In the genomic region with DNA sequence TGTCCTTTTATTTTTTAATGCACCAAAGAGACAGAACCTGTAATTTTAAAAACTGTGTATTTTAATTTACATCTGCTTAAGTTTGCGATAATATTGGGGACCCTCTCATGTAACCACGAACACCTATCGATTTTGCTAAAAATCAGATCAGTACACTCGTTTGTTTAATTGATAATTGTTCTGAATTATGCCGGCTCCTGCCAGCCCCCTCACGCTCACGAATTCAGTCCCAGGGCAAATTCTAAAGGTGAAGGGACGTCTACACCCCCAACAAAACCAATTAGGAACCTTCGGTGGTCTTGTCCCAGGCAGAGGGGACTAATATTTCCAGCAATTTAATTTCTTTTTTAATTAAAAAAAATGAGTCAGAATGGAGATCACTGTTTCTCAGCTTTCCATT, we compare ENCODE assay signal across 11 cellular contexts. TPM values are rescaled to one million over a fixed set of nuclear protein-coding genes. Genes with fewer than 3 reads are reported as not detected.
DNase-seq lines count a peak whose midpoint lies in the region; ATAC-seq and TF ChIP-seq lines count a peak whose summit lies in the region.
"Had no signal": no experiment of that assay in that cellular context is flagged by ENCODE, and none has a peak within 500 bp of the region (broad histone marks: within the 10 kb centered on the region; RNA-seq: fewer than 3 reads in every experiment).

No MANE protein-coding gene starts in this region.

- H3K27me3 ChIP-seq in GM23248 (replicated peaks; ENCODE audit: insufficient read depth) = no peaks in the 10 kb centered on the region
- peaks cover 15 to 38% of the 10 kb centered on the region in 2 donors for H3K27me3 ChIP-seq in uterus
- H3K27me3 ChIP-seq: Peyer's patch had no signal

- CTCF ChIA-PET in activated CD8-positive, alpha-beta T cell treated with anti-CD3 and anti-CD28 coated beads, Interleukin-2, amount 10 ng/mL, durations not matched to agents 7 days and 5 days (lab: Charles Lee) = no interaction called here

- H3K4me1 ChIP-seq in GM23248 (ENCODE audit: insufficient read depth) (peaks cover 17% of the 10 kb centered on the region; the same call in 1 of the 2 replicates), uterus (peaks cover 0 to 59% of the 10 kb centered on the region in 2 donors)

- no peak for TF ChIP-seq POLR2A in uterus (IDR thresholded peaks at IDR 0.05)

- H3K36me3 Mint-ChIP-seq in osteocyte (ENCODE audit: unreplicated experiment) = peaks cover 5% of the 10 kb centered on the region
- H3K36me3 Mint-ChIP-seq in activated CD8-positive, alpha-beta T cell treated with anti-CD3 and anti-CD28 coated beads, Interleukin-2, amount 10 ng/mL, durations not matched to agents 7 days and 5 days (ENCODE audit: low read depth) = no peaks in the 10 kb centered on the region

- H3K4me1 Mint-ChIP-seq in osteocyte (ENCODE audit: unreplicated experiment) = peaks cover 39% of the 10 kb centered on the region
- H3K4me1 Mint-ChIP-seq in activated CD8-positive, alpha-beta T cell treated with anti-CD3 and anti-CD28 coated beads, Interleukin-2, amount 10 ng/mL, durations not matched to agents 7 days and 5 days (ENCODE audit: low read depth) = peaks cover 22% of the 10 kb centered on the region

- peak overlapping the region; percentile 66 for H3K27ac Mint-ChIP-seq in osteocyte (ENCODE audit: unreplicated experiment)
- no peak overlapping the region for H3K27ac Mint-ChIP-seq in activated CD8-positive, alpha-beta T cell treated with anti-CD3 and anti-CD28 coated beads, Interleukin-2, amount 10 ng/mL, durations not matched to agents 7 days and 5 days

- H3K4me2 ChIP-seq in GM23248 (ENCODE audit: unreplicated experiment) = peak overlapping the region; percentile 100

- H3K36me3 ChIP-seq in GM23248 (ENCODE audit: low read depth) (peaks cover 6% of the 10 kb centered on the region; the same call in 1 of the 2 replicates), uterus (no peaks in the 10 kb centered on the region)
- H3K36me3 ChIP-seq: Peyer's patch had no signal

- H2AFZ ChIP-seq in GM23248 = peak overlapping the region; percentile 68

- TF ChIP-seq CTCF in VCaP (conservative IDR thresholded peaks at IDR 0.05) (no peak), fibroblast of pulmonary artery (IDR thresholded peaks at IDR 0.05; ENCODE audit: low read length, missing control alignments) (no peak), osteocyte (IDR thresholded peaks at IDR 0.05) (no peak), uterus (IDR thresholded peaks at IDR 0.05) (no peak)

- H4K20me1 ChIP-seq in GM23248 (ENCODE audit: insufficient read depth) = no peaks in the 10 kb centered on the region

- no peaks in the 10 kb centered on the region for H3K9me2 ChIP-seq in GM23248 (ENCODE audit: insufficient read depth)

- peaks cover 53% of the 10 kb centered on the region for H3K79me2 ChIP-seq in GM23248 (ENCODE audit: insufficient read depth)

- POLR2A ChIA-PET in activated CD8-positive, alpha-beta T cell treated with anti-CD3 and anti-CD28 coated beads, Interleukin-2, amount 10 ng/mL, durations not matched to agents 7 days and 5 days (lab: Charles Lee) = no interaction called here

- no peaks in the 10 kb centered on the region for H3K9me3 Mint-ChIP-seq in osteocyte (ENCODE audit: unreplicated experiment)
- H3K9me3 Mint-ChIP-seq in activated CD8-positive, alpha-beta T cell treated with anti-CD3 and anti-CD28 coated beads, Interleukin-2, amount 10 ng/mL, durations not matched to agents 7 days and 5 days (ENCODE audit: insufficient read depth) = no peaks in the 10 kb centered on the region

- no peaks in the 10 kb centered on the region for H3K27me3 Mint-ChIP-seq in osteocyte (ENCODE audit: unreplicated experiment)
- peaks cover 49% of the 10 kb centered on the region for H3K27me3 Mint-ChIP-seq in activated CD8-positive, alpha-beta T cell treated with anti-CD3 and anti-CD28 coated beads, Interleukin-2, amount 10 ng/mL, durations not matched to agents 7 days and 5 days (ENCODE audit: low read depth)

- H3F3A ChIP-seq in GM23248 (ENCODE audit: insufficient read depth) = peaks cover 14% of the 10 kb centered on the region; the same call in 1 of the 2 replicates

- no peak for ATAC-seq in activated CD8-positive, alpha-beta T cell treated with anti-CD3 and anti-CD28 coated beads, Interleukin-2, amount 10 ng/mL, durations not matched to agents 7 days and 5 days
- ATAC-seq in GM19455 (IDR thresholded peaks at IDR 0.05; ENCODE audit: unreplicated experiment) (no peak), HG03520 (IDR thresholded peaks at IDR 0.05; ENCODE audit: unreplicated experiment) (no peak)
- ATAC-seq: stimulated activated naive CD8-positive, alpha-beta T cell treated with anti-CD3 and anti-CD28 coated beads, Interleukin-15, Interleukin-2, amounts not matched to agents 100 U/mL and 50 U/mL, for 24 hours had no signal

- H3K4me3 ChIP-seq in GM23248 (peak overlapping the region; percentile 85), fibroblast of pulmonary artery (replicated peaks; ENCODE audit: low read depth, low read length) (peak overlapping the region; percentile 88), uterus (no peak overlapping the region)

- peak overlapping the region; percentile 96 for H3K9ac ChIP-seq in GM23248

- in situ Hi-C loops in GM23248 (cut with MboI) = loop anchor here (10.0 kb wide), 1 partner anchor 345 kb away; the partner anchor contains the start of gene MYEOV

- WGBS in GM23248 (ENCODE audit: low coverage in 1 of 2, low lambda C conversion rate in 2 of 2, missing lambda C conversion rate in 2 of 2), 2 experiments = 5 to 6% methylated on average over 9 of the region's 9 CpGs

- H3K4me3 Mint-ChIP-seq in osteocyte (ENCODE audit: unreplicated experiment) = peak overlapping the region; percentile 81
- H3K4me3 Mint-ChIP-seq in activated CD8-positive, alpha-beta T cell treated with anti-CD3 and anti-CD28 coated beads, Interleukin-2, amount 10 ng/mL, durations not matched to agents 7 days and 5 days = no peak overlapping the region

- intact Hi-C loops in uterus (cut with DNase I; ENCODE audit: low total_unique reads) = loop anchor here (5.0 to 10.0 kb wide), 2 partner anchors 345 to 538 kb away; partner anchors contain the start of gene MYEOV

- peak overlapping the region; percentile 97 for H3K27ac ChIP-seq in GM23248
- H3K27ac ChIP-seq in VCaP = peak overlapping the region; percentile 100
- H3K27ac ChIP-seq in uterus = no peak overlapping the region

- DNase-seq in GM23248 (no peak), fibroblast of pulmonary artery (ENCODE audit: low read depth) (no peak), osteocyte (ENCODE audit: extremely low spot score, unreplicated experiment) (no peak), uterus (no peak)
- no peak for DNase-seq in activated CD8-positive, alpha-beta T cell treated with anti-CD3 and anti-CD28 coated beads, Interleukin-2, amount 10 ng/mL, durations not matched to agents 7 days and 5 days
- DNase-seq: erythroblast; stimulated activated naive CD8-positive, alpha-beta T cell treated with anti-CD3 and anti-CD28 coated beads, Interleukin-15, Interleukin-2, amounts not matched to agents 100 U/mL and 50 U/mL, for 24 hours had no signal

- H3K9me3 ChIP-seq in GM23248 (ENCODE audit: low read depth) (no peaks in the 10 kb centered on the region), uterus (no peaks in the 10 kb centered on the region)
- H3K9me3 ChIP-seq: Peyer's patch had no signal

RNA-seq across cellular contexts. Expression of gene CCND1, which starts 1.1 kb away (rescaled TPM):
- 684 and 695 TPM in 2 replicates for total RNA-seq in GM23248 (2014; rRNA removed; shearing (Covaris generic))
- polyA plus RNA-seq in GM23248 (2016; fragmentation: Nextera tagmentation; extraction: Ambion mirVana) = 1,097 and 1,184 TPM in 2 replicates
- total RNA-seq in osteocyte (180 and 183 TPM in 2 replicates), uterus (10 to 100 TPM in 3 of 4 donors, 1 to 10 TPM in 1; 2.9 to 96.5 (median 20.5) TPM)
- total RNA-seq in activated CD8-positive, alpha-beta T cell treated with anti-CD3 and anti-CD28 coated beads, Interleukin-2, amount 10 ng/mL, durations not matched to agents 7 days and 5 days = under 1 TPM in 1 of 2 experiments, not detected in 1; 0.68 TPM

RNA-seq across cellular contexts. Expression of gene LTO1, which starts 35.3 kb away (rescaled TPM):
- 20.6 and 37.3 TPM in 2 replicates for total RNA-seq in GM23248 (2014; rRNA removed; shearing (Covaris generic))
- 25.5 and 26.2 TPM in 2 replicates for polyA plus RNA-seq in GM23248 (2016; fragmentation: Nextera tagmentation; extraction: Ambion mirVana)
- 18.9 and 21.4 TPM in 2 replicates for total RNA-seq in osteocyte
- total RNA-seq in activated CD8-positive, alpha-beta T cell treated with anti-CD3 and anti-CD28 coated beads, Interleukin-2, amount 10 ng/mL, durations not matched to agents 7 days and 5 days = 10 to 100 TPM; 21.0 to 23.0 TPM
- total RNA-seq in uterus = 10 to 100 TPM in 2 of 4 donors, 1 to 10 TPM in 2; 4.1 to 30.7 (median 17.4) TPM

Comparison
In these comparisons a context has a peak if more than half of its experiments do, and no peak if none do; other contexts are left out.
1. H3K27ac ChIP-seq: peak in GM23248 (single experiment) and VCaP (single experiment); none in uterus (0 of 2).
2. H3K4me3 ChIP-seq: peak in GM23248 (single experiment) and fibroblast of pulmonary artery (single experiment); none in uterus (0 of 2).